ENCODE assay signal across 17 cellular contexts in genomic region chr4:78591404-78591803, GRCh38. TPM values are rescaled to one million over a fixed set of nuclear protein-coding genes. Genes with fewer than 3 reads are reported as not detected.
"Had no signal": no experiment of that assay in that cellular context is flagged by ENCODE, and none has a peak within 500 bp of the region (broad histone marks: within the 10 kb centered on the region; RNA-seq: fewer than 3 reads in every experiment).

No MANE protein-coding gene starts in this region.

- H3K27me3 Mint-ChIP-seq: naive thymus-derived CD8-positive, alpha-beta T cell; stimulated activated naive CD8-positive, alpha-beta T cell treated with anti-CD3 and anti-CD28 coated beads, Interleukin-15, Interleukin-2, amounts not matched to agents 100 ng/mL and 50 ng/mL, for 24 hours had no signal

- H3K36me3 Mint-ChIP-seq: activated naive CD4-positive, alpha-beta T cell treated with anti-CD3 and anti-CD28 coated beads, Interleukin-2, amount 50 U/mL, for 72 hours; brain; naive thymus-derived CD8-positive, alpha-beta T cell had no signal

- H3K4me1 Mint-ChIP-seq: activated CD4-positive, alpha-beta T cell treated with anti-CD3 and anti-CD28 coated beads, Interleukin-2, amount 10 ng/mL, durations not matched to agents 7 days and 5 days; brain had no signal

- H3K9me3 Mint-ChIP-seq: activated CD4-positive, alpha-beta T cell treated with anti-CD3 and anti-CD28 coated beads, Interleukin-2, amount 10 ng/mL, durations not matched to agents 7 days and 5 days; activated naive CD4-positive, alpha-beta T cell treated with anti-CD3 and anti-CD28 coated beads, Interleukin-2, amount 50 U/mL, for 72 hours; naive thymus-derived CD8-positive, alpha-beta T cell; stimulated activated naive CD8-positive, alpha-beta T cell treated with anti-CD3 and anti-CD28 coated beads, Interleukin-15, Interleukin-2, amounts not matched to agents 100 ng/mL and 50 ng/mL, for 24 hours had no signal

- DNase-seq: activated CD4-positive, alpha-beta T cell treated with anti-CD3 and anti-CD28 coated beads, Interleukin-2, amount 10 ng/mL, durations not matched to agents 7 days and 5 days; activated CD4-positive, CD25-positive, alpha-beta regulatory T cell; activated effector memory CD4-positive, alpha-beta T cell treated with anti-CD3 and anti-CD28 coated beads, Interleukin-2, amount 50 U/mL, for 16 hours; amniotic stem cell; head of caudate nucleus; kidney; naive thymus-derived CD8-positive, alpha-beta T cell; occipital lobe; psoas muscle; SIG-M5; stimulated activated CD4-positive, alpha-beta T cell treated with anti-CD3 and anti-CD28 coated beads, Interleukin-4, amount 100 ng/mL, for 1 hour; stimulated activated CD8-positive, alpha-beta memory T cell treated with anti-CD3 and anti-CD28 coated beads, Interleukin-4, amount 100 ng/mL, for 48 hours; T-helper 17 cell had no signal

- ATAC-seq: activated naive CD4-positive, alpha-beta T cell treated with anti-CD3 and anti-CD28 coated beads, Interleukin-2, amount 50 U/mL, for 72 hours; naive thymus-derived CD8-positive, alpha-beta T cell; psoas muscle; T-helper 17 cell had no signal

- H3K4me3 Mint-ChIP-seq: activated CD4-positive, alpha-beta T cell treated with anti-CD3 and anti-CD28 coated beads, Interleukin-2, amount 10 ng/mL, durations not matched to agents 7 days and 5 days; brain; naive thymus-derived CD8-positive, alpha-beta T cell; stimulated activated naive CD8-positive, alpha-beta T cell treated with anti-CD3 and anti-CD28 coated beads, Interleukin-15, Interleukin-2, amounts not matched to agents 100 ng/mL and 50 ng/mL, for 24 hours; T-helper 17 cell had no signal

- H3K27ac Mint-ChIP-seq: activated CD4-positive, alpha-beta T cell treated with anti-CD3 and anti-CD28 coated beads, Interleukin-2, amount 10 ng/mL, durations not matched to agents 7 days and 5 days; activated naive CD4-positive, alpha-beta T cell treated with anti-CD3 and anti-CD28 coated beads, Interleukin-2, amount 50 U/mL, for 72 hours; brain; naive thymus-derived CD8-positive, alpha-beta T cell; stimulated activated naive CD8-positive, alpha-beta T cell treated with anti-CD3 and anti-CD28 coated beads, Interleukin-15, Interleukin-2, amounts not matched to agents 100 ng/mL and 50 ng/mL, for 24 hours; T-helper 17 cell had no signal

- H3K9me3 ChIP-seq: psoas muscle had no signal

- H3K4me3 ChIP-seq: lung, psoas muscle had no signal

RNA-seq across cellular contexts. Expression of gene ANXA3, which starts 39.8 kb away (rescaled TPM):
- total RNA-seq: naive thymus-derived CD8-positive, alpha-beta T cell had no signal
- polyA plus RNA-seq: naive thymus-derived CD8-positive, alpha-beta T cell had no signal
